ENCODE assay signal across 8 cellular contexts in genomic region chr11:23540101-23540561, GRCh38.
DNase-seq lines count a peak whose midpoint lies in the region; ATAC-seq and TF ChIP-seq lines count a peak whose summit lies in the region.

No MANE protein-coding gene starts in this region.

- DNase-seq in GM04504 (ENCODE audit: low read depth) (peak; percentile 32), NCI-H460 (ENCODE audit: extremely low read depth, low read depth) (peak; percentile 35), cardiac fibroblast (ENCODE audit: low read depth in 2 of 2) (peak; percentile 49 to 53), lung microvascular endothelial cell (ENCODE audit: low read depth in 2 of 2) (peak; percentile 35 to 46), ureter (ENCODE audit: low spot score) (no peak)
- DNase-seq in effector CD8-positive, alpha-beta T cell (lab: John Stamatoyannopoulos, UW) = no peak

- peak; percentile 87 for TF ChIP-seq CTCF in cardiac fibroblast (IDR thresholded peaks at IDR 0.05; ENCODE audit: low read depth, low read length)

- H3K4me3 ChIP-seq in cardiac fibroblast (replicated peaks in 1 of 2; ENCODE audit: low read depth in 2 of 2, low read length in 2 of 2) = no peak overlapping the region

- ATAC-seq in GM19468 (IDR thresholded peaks at IDR 0.05; ENCODE audit: extremely low read depth, unreplicated experiment) = peak; percentile 74
- ATAC-seq in HG03432 (IDR thresholded peaks at IDR 0.05; ENCODE audit: unreplicated experiment) = peak; percentile 92

Comparison
In these comparisons a context has a peak if more than half of its experiments do, and no peak if none do; other contexts are left out.
1. DNase-seq: peak in GM04504 (single experiment), NCI-H460 (single experiment), cardiac fibroblast (2 of 2) and lung microvascular endothelial cell (2 of 2); none in effector CD8-positive, alpha-beta T cell (single experiment) and ureter (single experiment).